Comparison of ENCODE assay signal across 1 cellular context in the genomic region with DNA sequence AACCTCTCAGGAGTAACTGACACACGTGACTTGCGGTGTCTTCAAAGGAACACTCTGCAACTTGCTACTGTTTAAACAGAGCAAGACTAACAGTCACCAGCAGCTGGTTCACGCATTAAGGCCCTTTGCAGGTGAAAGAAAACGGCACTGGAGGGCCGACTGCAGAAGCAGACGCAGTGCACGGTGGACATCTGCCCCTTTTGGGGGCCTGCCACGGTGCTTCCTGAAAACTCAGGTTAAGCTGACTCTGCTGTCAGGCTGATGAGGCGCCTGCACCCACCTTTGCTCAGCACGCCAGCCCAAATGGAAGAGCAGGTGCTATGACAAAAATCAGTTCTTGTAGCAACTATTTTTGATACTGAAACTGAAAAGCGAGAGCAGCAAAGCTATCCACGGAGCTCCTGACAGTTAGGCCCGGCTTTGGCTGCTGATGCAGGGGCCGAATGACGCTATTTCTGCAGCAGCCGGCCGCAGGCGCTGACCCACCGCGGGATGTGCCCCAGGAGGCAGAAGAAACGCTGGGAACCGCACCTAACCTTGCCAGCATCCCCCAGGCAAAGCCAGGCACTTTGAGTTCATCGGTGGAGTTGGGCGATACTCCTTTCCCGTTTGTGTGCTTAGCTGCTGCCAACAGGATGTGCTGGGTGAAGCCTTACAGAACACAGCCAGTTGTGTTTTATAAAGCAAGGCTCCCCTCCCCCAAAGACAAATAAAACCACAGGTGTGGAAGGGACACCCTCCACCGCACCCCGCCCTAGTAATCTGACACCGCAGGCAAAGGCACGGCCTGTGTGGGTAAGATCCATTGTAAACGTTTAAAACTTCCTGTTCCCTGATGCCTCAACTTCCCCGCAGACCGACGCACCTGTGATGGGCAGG.
A peak's percentile ranks its signal among the peaks of the same experiment; 100 is the strongest.
TF ChIP-seq lines count a peak whose summit lies in the region.

No MANE protein-coding gene starts in this region.

TF ChIP-seq in liver, 16 proteins besides CTCF, POLR2A, EP300 and RAD21 (continued from another document):
- TF ChIP-seq YY1 (IDR thresholded peaks at IDR 0.05) = peak; percentile 46
